7 cellular contexts compared by ENCODE assay signal in the genomic region with DNA sequence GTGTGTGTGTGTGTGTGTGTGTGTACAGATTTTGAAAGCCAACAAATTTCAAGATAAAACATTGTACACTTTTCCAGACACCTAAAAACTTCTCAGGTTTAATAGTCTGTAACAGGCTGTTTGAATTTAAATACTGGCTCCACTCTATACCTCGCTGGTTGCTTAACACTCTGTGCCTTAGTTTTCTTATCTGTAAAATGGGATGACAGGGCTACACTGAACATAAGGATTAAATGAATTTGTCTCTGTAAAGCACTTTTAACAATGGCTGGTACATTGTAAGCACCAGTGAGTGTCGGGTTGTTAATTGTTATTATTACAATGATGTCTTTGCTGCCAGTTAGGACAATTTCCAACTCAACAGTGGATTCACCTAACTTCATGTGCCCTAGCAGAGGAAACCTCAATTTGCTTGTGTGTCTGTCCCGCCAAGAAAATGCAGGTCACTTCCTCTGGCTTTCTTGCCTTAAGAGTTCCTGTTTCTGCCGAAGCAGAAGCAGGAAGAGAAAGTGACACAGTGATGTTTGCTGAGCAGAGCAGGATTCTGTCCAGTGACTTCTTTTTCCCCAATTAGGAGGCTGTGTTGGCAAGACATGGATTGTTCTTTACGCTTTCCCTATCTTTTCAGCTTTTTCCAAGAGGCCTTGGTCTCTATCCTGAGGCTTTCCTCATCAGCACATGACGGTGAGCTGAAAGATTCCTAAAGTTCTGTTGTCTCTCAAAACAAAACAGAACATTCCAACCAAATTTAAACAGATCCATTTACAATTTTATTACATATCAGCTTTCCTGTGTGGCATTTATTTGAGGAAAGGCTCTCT.
DNase-seq lines count a peak whose midpoint lies in the region; ATAC-seq and TF ChIP-seq lines count a peak whose summit lies in the region.

No MANE protein-coding gene starts in this region.

- no peaks in the 10 kb centered on the region for H4K20me1 ChIP-seq in OCI-LY7 (ENCODE audit: insufficient read depth, low read length)

- peak overlapping the region; percentile 49 for H3K4me3 ChIP-seq in OCI-LY7 (ENCODE audit: low read depth, low read length, poor library complexity, severe bottlenecking)

- no TSS peak for BruUV-seq in OCI-LY7 (replicated peaks; lab: Mats Ljungman, UMichigan)

- peak overlapping the region; percentile 78 for H3K27ac ChIP-seq in OCI-LY7 (ENCODE audit: low read depth, low read length, poor library complexity, severe bottlenecking)

- peak overlapping the region; percentile 97 for H3K27ac Mint-ChIP-seq in central memory CD8-positive, alpha-beta T cell (ENCODE audit: low read depth)
- H3K27ac Mint-ChIP-seq in naive B cell: peak overlapping the region; percentile 95 to 99 (median 97)

- CTCF ChIA-PET in OCI-LY7 (lab: Charles Lee; ENCODE audit: unreplicated experiment): no interaction called here

- H3K9me3 ChIP-seq in OCI-LY7 (ENCODE audit: low read length): no peaks in the 10 kb centered on the region

- no peak for TF ChIP-seq CTCF in OCI-LY7 (conservative IDR thresholded peaks at IDR 0.05; ENCODE audit: low read length)

- DNase-seq in OCI-LY7 (ENCODE audit: low spot score) (peak; percentile 91), naive B cell (peak; percentile 75), retina (no peak), mesenteric fat pad (ENCODE audit: low spot score) (no peak)
- peak in 1 of 2 donors; percentile 41 for DNase-seq in central memory CD8-positive, alpha-beta T cell (ENCODE audit: low spot score in 2 of 2)

- H3K27me3 Mint-ChIP-seq in central memory CD8-positive, alpha-beta T cell: no peaks in the 10 kb centered on the region
- no peaks in the 10 kb centered on the region for H3K27me3 Mint-ChIP-seq in naive B cell

- peak overlapping the region; percentile 73 for H3K4me2 ChIP-seq in OCI-LY7 (ENCODE audit: low read length)

- peaks cover 55% of the 10 kb centered on the region for H3K4me1 Mint-ChIP-seq in central memory CD8-positive, alpha-beta T cell
- H3K4me1 Mint-ChIP-seq in naive B cell: peaks cover 45 to 63% (median 60%) of the 10 kb centered on the region in 3 donors

- intact Hi-C loops in OCI-LY7 (cut with micrococcal nuclease; ENCODE audit: unreplicated experiment): loop anchor here (1.0 to 5.0 kb wide), 5 partner anchors 65 to 320 kb away; no protein-coding TSS in a partner anchor

- H3K9me2 ChIP-seq in OCI-LY7 (ENCODE audit: insufficient read depth, low read length): no peaks in the 10 kb centered on the region

- POLR2A ChIA-PET in OCI-LY7 (lab: Charles Lee): interaction anchor here (0.7 to 3.3 kb wide), 15 partner anchors 9 to 240 kb away, joined by 3 to 12 read pairs (median 4); no protein-coding TSS in a partner anchor

- no peaks in the 10 kb centered on the region; the same call in 1 of the 2 replicates for H3K36me3 ChIP-seq in OCI-LY7 (ENCODE audit: insufficient read depth, low read length)

- peak; percentile 64 for ATAC-seq in GM18867 (IDR thresholded peaks at IDR 0.05; ENCODE audit: unreplicated experiment)
- ATAC-seq in HG02759 (IDR thresholded peaks at IDR 0.05; ENCODE audit: unreplicated experiment): peak; percentile 66
- peak; percentile 46 for ATAC-seq in central memory CD8-positive, alpha-beta T cell (replicated peaks; ENCODE audit: extremely low read depth, poor library complexity, severe bottlenecking)
- ATAC-seq in naive B cell (ENCODE audit: low read depth in 2 of 2): peak; percentile 74 to 78

- H2AFZ ChIP-seq in OCI-LY7 (ENCODE audit: low read length): peak overlapping the region; percentile 94

- peaks cover 62% of the 10 kb centered on the region for H3K4me1 ChIP-seq in OCI-LY7 (ENCODE audit: insufficient read depth, low read length, poor library complexity, severe bottlenecking)

- H3K4me3 Mint-ChIP-seq in central memory CD8-positive, alpha-beta T cell: peak overlapping the region; percentile 70
- peak overlapping the region; percentile 77 to 90 (median 84) for H3K4me3 Mint-ChIP-seq in naive B cell

- H3K9me3 Mint-ChIP-seq in central memory CD8-positive, alpha-beta T cell: no peaks in the 10 kb centered on the region
- peaks cover 0 to 2% (median 0%) of the 10 kb centered on the region in 7 donors for H3K9me3 Mint-ChIP-seq in naive B cell

- no peaks in the 10 kb centered on the region for H3K79me2 ChIP-seq in OCI-LY7 (ENCODE audit: insufficient read depth, low read depth, low read length)

- H3K36me3 Mint-ChIP-seq in central memory CD8-positive, alpha-beta T cell (ENCODE audit: insufficient read depth): peaks cover 13% of the 10 kb centered on the region
- H3K36me3 Mint-ChIP-seq in naive B cell: no peaks in the 10 kb centered on the region

Comparison
In these comparisons a context has a peak if more than half of its experiments do, and no peak if none do; other contexts are left out.
1. DNase-seq: peak in OCI-LY7 (single experiment) and naive B cell (single experiment); none in retina (single experiment) and mesenteric fat pad (single experiment).
2. Peak in every context shown above with its lines, with median percentiles within 50 percentile points of each other: ATAC-seq.